In the genomic region with DNA sequence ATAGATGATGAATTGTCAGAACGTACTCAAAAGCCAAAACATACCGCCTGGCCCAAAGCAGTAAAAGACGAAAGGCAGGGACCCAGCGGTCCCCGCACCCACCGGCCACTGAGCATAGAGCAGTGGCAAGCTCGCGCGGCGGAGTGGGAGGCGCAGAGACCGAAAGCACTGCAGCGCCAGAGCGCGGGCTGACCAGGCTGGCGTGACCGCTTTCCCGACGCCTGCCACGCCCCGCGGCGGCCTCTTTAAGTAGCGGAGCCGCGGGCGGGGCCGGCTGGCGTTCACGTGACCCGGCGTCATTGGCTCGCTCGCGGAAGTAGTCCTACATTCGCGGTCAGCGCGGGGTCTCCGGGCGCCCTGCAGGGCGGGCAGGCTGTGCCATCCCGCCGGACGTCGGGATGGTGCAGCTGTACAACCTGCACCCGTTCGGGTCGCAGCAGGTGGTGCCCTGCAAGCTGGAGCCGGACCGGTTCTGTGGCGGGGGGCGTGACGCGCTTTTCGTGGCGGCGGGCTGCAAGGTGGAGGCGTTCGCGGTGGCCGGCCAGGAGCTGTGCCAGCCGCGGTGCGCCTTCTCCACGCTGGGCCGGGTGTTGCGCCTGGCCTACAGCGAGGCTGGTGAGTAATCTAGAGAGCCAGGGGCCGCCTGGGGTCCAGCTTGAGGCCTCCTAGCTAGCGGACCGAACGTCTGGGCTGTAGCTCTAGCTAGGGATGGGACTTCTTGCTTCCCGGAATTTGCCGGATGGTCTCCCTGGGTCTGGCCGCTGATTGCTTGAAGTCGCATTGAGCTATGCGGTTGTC, we compare ENCODE assay signal across 1 cellular context.
TF ChIP-seq lines count a peak whose summit lies in the region.

A gene with protein sequence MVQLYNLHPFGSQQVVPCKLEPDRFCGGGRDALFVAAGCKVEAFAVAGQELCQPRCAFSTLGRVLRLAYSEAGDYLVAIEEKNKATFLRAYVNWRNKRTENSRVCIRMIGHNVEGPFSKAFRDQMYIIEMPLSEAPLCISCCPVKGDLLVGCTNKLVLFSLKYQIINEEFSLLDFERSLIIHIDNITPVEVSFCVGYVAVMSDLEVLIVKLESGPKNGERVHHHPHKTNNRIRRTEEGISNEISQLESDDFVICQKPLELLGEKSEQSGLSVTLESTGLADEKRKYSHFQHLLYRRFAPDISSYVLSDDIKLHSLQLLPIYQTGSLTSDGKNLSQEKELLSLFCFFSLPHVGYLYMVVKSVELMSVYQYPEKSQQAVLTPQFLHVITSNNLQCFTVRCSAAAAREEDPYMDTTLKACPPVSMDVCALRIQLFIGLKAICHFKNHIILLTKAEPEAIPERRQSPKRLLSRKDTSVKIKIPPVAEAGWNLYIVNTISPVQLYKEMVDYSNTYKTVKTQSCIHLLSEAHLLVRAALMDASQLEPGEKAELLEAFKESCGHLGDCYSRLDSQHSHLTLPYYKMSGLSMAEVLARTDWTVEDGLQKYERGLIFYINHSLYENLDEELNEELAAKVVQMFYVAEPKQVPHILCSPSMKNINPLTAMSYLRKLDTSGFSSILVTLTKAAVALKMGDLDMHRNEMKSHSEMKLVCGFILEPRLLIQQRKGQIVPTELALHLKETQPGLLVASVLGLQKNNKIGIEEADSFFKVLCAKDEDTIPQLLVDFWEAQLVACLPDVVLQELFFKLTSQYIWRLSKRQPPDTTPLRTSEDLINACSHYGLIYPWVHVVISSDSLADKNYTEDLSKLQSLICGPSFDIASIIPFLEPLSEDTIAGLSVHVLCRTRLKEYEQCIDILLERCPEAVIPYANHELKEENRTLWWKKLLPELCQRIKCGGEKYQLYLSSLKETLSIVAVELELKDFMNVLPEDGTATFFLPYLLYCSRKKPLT (plus strand): TSS at position 313 of the 798 bp plus-strand sequence. CDS start 86 bp downstream, at position 399.

TF ChIP-seq in HepG2, 621 proteins besides CTCF, POLR2A, EP300 and RAD21 (continued from another document and continues in another):
- TF ChIP-seq, protein P1, sequence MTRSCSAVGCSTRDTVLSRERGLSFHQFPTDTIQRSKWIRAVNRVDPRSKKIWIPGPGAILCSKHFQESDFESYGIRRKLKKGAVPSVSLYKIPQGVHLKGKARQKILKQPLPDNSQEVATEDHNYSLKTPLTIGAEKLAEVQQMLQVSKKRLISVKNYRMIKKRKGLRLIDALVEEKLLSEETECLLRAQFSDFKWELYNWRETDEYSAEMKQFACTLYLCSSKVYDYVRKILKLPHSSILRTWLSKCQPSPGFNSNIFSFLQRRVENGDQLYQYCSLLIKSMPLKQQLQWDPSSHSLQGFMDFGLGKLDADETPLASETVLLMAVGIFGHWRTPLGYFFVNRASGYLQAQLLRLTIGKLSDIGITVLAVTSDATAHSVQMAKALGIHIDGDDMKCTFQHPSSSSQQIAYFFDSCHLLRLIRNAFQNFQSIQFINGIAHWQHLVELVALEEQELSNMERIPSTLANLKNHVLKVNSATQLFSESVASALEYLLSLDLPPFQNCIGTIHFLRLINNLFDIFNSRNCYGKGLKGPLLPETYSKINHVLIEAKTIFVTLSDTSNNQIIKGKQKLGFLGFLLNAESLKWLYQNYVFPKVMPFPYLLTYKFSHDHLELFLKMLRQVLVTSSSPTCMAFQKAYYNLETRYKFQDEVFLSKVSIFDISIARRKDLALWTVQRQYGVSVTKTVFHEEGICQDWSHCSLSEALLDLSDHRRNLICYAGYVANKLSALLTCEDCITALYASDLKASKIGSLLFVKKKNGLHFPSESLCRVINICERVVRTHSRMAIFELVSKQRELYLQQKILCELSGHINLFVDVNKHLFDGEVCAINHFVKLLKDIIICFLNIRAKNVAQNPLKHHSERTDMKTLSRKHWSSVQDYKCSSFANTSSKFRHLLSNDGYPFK (CRISPR knock-in tag; IDR thresholded peaks at IDR 0.05; ENCODE audit: borderline replicate concordance): 0 out of 2 replicates have a peak, but pooled peaks have one; percentile 63
- peak; percentile 93 for TF ChIP-seq ZNF776 (CRISPR knock-in tag; IDR thresholded peaks at IDR 0.05)
- peak; percentile 77 for TF ChIP-seq CREB1 (IDR thresholded peaks at IDR 0.05)
- peak; percentile 83 for TF ChIP-seq CREB1 (CRISPR knock-in tag; IDR thresholded peaks at IDR 0.05)
- TF ChIP-seq SNAI1 (CRISPR knock-in tag; IDR thresholded peaks at IDR 0.05; ENCODE audit: borderline replicate concordance): peak; percentile 87
- TF ChIP-seq, protein P2, sequence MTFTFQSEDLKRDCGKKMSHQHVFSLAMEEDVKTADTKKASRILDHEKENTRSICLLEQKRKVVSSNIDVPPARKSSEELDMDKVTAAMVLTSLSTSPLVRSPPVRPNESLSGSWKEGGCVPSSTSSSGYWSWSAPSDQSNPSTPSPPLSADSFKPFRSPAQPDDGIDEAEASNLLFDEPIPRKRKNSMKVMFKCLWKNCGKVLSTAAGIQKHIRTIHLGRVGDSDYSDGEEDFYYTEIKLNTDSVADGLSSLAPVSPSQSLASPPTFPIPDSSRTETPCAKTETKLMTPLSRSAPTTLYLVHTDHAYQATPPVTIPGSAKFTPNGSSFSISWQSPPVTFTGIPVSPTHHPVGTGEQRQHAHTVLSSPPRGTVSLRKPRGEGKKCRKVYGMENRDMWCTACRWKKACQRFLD (CRISPR knock-in tag; IDR thresholded peaks at IDR 0.05; ENCODE audit: borderline replicate concordance): peak; percentile 68
- TF ChIP-seq, protein P3, sequence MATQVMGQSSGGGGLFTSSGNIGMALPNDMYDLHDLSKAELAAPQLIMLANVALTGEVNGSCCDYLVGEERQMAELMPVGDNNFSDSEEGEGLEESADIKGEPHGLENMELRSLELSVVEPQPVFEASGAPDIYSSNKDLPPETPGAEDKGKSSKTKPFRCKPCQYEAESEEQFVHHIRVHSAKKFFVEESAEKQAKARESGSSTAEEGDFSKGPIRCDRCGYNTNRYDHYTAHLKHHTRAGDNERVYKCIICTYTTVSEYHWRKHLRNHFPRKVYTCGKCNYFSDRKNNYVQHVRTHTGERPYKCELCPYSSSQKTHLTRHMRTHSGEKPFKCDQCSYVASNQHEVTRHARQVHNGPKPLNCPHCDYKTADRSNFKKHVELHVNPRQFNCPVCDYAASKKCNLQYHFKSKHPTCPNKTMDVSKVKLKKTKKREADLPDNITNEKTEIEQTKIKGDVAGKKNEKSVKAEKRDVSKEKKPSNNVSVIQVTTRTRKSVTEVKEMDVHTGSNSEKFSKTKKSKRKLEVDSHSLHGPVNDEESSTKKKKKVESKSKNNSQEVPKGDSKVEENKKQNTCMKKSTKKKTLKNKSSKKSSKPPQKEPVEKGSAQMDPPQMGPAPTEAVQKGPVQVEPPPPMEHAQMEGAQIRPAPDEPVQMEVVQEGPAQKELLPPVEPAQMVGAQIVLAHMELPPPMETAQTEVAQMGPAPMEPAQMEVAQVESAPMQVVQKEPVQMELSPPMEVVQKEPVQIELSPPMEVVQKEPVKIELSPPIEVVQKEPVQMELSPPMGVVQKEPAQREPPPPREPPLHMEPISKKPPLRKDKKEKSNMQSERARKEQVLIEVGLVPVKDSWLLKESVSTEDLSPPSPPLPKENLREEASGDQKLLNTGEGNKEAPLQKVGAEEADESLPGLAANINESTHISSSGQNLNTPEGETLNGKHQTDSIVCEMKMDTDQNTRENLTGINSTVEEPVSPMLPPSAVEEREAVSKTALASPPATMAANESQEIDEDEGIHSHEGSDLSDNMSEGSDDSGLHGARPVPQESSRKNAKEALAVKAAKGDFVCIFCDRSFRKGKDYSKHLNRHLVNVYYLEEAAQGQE (IDR thresholded peaks at IDR 0.05; ENCODE audit: borderline replicate concordance in 1 of 2, low read depth in 1 of 2, low read length in 2 of 2): 0 out of 4 replicates have a peak, but pooled peaks of 1 of the 2 experiments have one; percentile 12
- TF ChIP-seq KLF6 (CRISPR knock-in tag; IDR thresholded peaks at IDR 0.05): no peak; the same call in 1 of the 2 replicates
- no peak; the same call in 1 of the 2 replicates for TF ChIP-seq ZNF616 (CRISPR knock-in tag; IDR thresholded peaks at IDR 0.05; ENCODE audit: low read depth)
- no peak; the same call in 1 of the 2 replicates for TF ChIP-seq ZFP41 (CRISPR knock-in tag; IDR thresholded peaks at IDR 0.05; ENCODE audit: borderline replicate concordance)
- TF ChIP-seq, protein P4, sequence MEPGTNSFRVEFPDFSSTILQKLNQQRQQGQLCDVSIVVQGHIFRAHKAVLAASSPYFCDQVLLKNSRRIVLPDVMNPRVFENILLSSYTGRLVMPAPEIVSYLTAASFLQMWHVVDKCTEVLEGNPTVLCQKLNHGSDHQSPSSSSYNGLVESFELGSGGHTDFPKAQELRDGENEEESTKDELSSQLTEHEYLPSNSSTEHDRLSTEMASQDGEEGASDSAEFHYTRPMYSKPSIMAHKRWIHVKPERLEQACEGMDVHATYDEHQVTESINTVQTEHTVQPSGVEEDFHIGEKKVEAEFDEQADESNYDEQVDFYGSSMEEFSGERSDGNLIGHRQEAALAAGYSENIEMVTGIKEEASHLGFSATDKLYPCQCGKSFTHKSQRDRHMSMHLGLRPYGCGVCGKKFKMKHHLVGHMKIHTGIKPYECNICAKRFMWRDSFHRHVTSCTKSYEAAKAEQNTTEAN (CRISPR knock-in tag; conservative IDR thresholded peaks at IDR 0.05): peak; percentile 68
- TF ChIP-seq, protein P5, sequence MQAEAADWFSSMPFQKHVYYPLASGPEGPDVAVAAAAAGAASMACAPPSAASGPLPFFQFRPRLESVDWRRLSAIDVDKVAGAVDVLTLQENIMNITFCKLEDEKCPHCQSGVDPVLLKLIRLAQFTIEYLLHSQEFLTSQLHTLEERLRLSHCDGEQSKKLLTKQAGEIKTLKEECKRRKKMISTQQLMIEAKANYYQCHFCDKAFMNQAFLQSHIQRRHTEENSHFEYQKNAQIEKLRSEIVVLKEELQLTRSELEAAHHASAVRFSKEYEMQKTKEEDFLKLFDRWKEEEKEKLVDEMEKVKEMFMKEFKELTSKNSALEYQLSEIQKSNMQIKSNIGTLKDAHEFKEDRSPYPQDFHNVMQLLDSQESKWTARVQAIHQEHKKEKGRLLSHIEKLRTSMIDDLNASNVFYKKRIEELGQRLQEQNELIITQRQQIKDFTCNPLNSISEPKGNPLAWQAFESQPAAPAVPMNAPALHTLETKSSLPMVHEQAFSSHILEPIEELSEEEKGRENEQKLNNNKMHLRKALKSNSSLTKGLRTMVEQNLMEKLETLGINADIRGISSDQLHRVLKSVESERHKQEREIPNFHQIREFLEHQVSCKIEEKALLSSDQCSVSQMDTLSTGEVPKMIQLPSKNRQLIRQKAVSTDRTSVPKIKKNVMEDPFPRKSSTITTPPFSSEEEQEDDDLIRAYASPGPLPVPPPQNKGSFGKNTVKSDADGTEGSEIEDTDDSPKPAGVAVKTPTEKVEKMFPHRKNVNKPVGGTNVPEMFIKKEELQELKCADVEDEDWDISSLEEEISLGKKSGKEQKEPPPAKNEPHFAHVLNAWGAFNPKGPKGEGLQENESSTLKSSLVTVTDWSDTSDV (CRISPR knock-in tag; IDR thresholded peaks at IDR 0.05): no peak
- TF ChIP-seq, protein P6, sequence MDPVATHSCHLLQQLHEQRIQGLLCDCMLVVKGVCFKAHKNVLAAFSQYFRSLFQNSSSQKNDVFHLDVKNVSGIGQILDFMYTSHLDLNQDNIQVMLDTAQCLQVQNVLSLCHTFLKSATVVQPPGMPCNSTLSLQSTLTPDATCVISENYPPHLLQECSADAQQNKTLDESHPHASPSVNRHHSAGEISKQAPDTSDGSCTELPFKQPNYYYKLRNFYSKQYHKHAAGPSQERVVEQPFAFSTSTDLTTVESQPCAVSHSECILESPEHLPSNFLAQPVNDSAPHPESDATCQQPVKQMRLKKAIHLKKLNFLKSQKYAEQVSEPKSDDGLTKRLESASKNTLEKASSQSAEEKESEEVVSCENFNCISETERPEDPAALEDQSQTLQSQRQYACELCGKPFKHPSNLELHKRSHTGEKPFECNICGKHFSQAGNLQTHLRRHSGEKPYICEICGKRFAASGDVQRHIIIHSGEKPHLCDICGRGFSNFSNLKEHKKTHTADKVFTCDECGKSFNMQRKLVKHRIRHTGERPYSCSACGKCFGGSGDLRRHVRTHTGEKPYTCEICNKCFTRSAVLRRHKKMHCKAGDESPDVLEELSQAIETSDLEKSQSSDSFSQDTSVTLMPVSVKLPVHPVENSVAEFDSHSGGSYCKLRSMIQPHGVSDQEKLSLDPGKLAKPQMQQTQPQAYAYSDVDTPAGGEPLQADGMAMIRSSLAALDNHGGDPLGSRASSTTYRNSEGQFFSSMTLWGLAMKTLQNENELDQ (CRISPR knock-in tag; IDR thresholded peaks at IDR 0.05; ENCODE audit: borderline replicate concordance): no peak
- TF ChIP-seq ZNF841 (CRISPR knock-in tag; IDR thresholded peaks at IDR 0.05; ENCODE audit: borderline replicate concordance): no peak
- peak; percentile 31; the same call in 1 of the 2 replicates for TF ChIP-seq MEF2D (CRISPR knock-in tag; IDR thresholded peaks at IDR 0.05)
- TF ChIP-seq FOSL1 (CRISPR knock-in tag; IDR thresholded peaks at IDR 0.05; ENCODE audit: borderline replicate concordance): peak; percentile 34; the same call in 1 of the 2 replicates
- peak; percentile 91 for TF ChIP-seq KMT2B (CRISPR knock-in tag; IDR thresholded peaks at IDR 0.05)
- 0 out of 2 replicates have a peak, but pooled peaks have one; percentile 40 for TF ChIP-seq PHF21A (CRISPR knock-in tag; IDR thresholded peaks at IDR 0.05)
- 0 out of 2 replicates have a peak, but pooled peaks have one; percentile 22 for TF ChIP-seq ZNF552 (CRISPR knock-in tag; IDR thresholded peaks at IDR 0.05; ENCODE audit: borderline replicate concordance)
- peak; percentile 67; the same call in 1 of the 2 replicates for TF ChIP-seq THAP11 (CRISPR knock-in tag; IDR thresholded peaks at IDR 0.05)
- peak; percentile 39; the same call in 1 of the 2 replicates for TF ChIP-seq ZNF629 (CRISPR knock-in tag; conservative IDR thresholded peaks at IDR 0.05)
- TF ChIP-seq BCL6 (CRISPR knock-in tag; IDR thresholded peaks at IDR 0.05): peak; percentile 58; the same call in 1 of the 2 replicates
- no peak for TF ChIP-seq RORA (CRISPR knock-in tag; IDR thresholded peaks at IDR 0.05)
- TF ChIP-seq HNRNPK (IDR thresholded peaks at IDR 0.05; ENCODE audit: low read depth, low read length, poor library complexity, severe bottlenecking): peak; percentile 36
- TF ChIP-seq, protein P7, sequence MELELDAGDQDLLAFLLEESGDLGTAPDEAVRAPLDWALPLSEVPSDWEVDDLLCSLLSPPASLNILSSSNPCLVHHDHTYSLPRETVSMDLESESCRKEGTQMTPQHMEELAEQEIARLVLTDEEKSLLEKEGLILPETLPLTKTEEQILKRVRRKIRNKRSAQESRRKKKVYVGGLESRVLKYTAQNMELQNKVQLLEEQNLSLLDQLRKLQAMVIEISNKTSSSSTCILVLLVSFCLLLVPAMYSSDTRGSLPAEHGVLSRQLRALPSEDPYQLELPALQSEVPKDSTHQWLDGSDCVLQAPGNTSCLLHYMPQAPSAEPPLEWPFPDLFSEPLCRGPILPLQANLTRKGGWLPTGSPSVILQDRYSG (CRISPR knock-in tag; IDR thresholded peaks at IDR 0.05): 0 out of 2 replicates have a peak, but pooled peaks have one; percentile 32
- no peak; the same call in 1 of the 2 replicates for TF ChIP-seq HMG20A (CRISPR knock-in tag; IDR thresholded peaks at IDR 0.05; ENCODE audit: borderline replicate concordance)
- TF ChIP-seq AKAP8 (CRISPR knock-in tag; IDR thresholded peaks at IDR 0.05): 0 out of 2 replicates have a peak, but pooled peaks have one; percentile 48
- TF ChIP-seq, protein P8, sequence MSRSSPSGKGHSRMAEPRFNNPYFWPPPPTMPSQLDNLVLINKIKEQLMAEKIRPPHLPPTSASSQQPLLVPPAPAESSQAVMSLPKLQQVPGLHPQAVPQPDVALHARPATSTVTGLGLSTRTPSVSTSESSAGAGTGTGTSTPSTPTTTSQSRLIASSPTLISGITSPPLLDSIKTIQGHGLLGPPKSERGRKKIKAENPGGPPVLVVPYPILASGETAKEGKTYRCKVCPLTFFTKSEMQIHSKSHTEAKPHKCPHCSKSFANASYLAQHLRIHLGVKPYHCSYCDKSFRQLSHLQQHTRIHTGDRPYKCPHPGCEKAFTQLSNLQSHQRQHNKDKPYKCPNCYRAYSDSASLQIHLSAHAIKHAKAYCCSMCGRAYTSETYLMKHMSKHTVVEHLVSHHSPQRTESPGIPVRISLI (CRISPR knock-in tag; IDR thresholded peaks at IDR 0.05; ENCODE audit: borderline replicate concordance): peak; percentile 45; the same call in 1 of the 2 replicates
- TF ChIP-seq ZFP1 (CRISPR knock-in tag; IDR thresholded peaks at IDR 0.05): no peak
